8 cellular contexts compared by ENCODE assay signal in genomic region chr15:74937602-74938371, GRCh38. TPM values are rescaled to one million over a fixed set of nuclear protein-coding genes. Genes with fewer than 3 reads are reported as not detected.
DNase-seq lines count a peak whose midpoint lies in the region; ATAC-seq and TF ChIP-seq lines count a peak whose summit lies in the region.

COX5A (minus strand) TSS chr15:74938073; CDS start chr15:74938014, 59 bp downstream.

- no peaks in the 10 kb centered on the region for H3K27me3 ChIP-seq in right lobe of liver

- H3K4me1 ChIP-seq in right lobe of liver, result peaks cover 0 to 30% (median 10%) of the 10 kb centered on the region in 4 donors

- intact Hi-C loops in right lobe of liver (cut with DNase I), result no loop called here

- no peak for TF ChIP-seq CTCF in right lobe of liver (IDR thresholded peaks at IDR 0.05)

- 0% methylated on average over 26 of the region's 84 CpGs for WGBS in right lobe of liver (ENCODE audit: insufficient coverage, low coverage, low lambda C conversion rate, missing lambda C conversion rate)

- peak within 1 kb of the TSS; percentile 84 to 95 (median 95) for H3K27ac ChIP-seq in right lobe of liver

- peak; percentile 96 for TF ChIP-seq POLR2A in right lobe of liver (IDR thresholded peaks at IDR 0.05)

- ATAC-seq in GM19438 (IDR thresholded peaks at IDR 0.05; ENCODE audit: low read depth, unreplicated experiment), result peak; percentile 86
- peak; percentile 77 for ATAC-seq in HG03571 (IDR thresholded peaks at IDR 0.05; ENCODE audit: unreplicated experiment)
- ATAC-seq in right lobe of liver, result peak; percentile 94 to 98 (median 96)

- H3K4me3 ChIP-seq in right lobe of liver, result peak within 1 kb of the TSS; percentile 81 to 99 (median 99)

- DNase-seq in CD1c-positive myeloid dendritic cell (ENCODE audit: extremely low spot score) (peak; percentile 99), NCI-H748 treated with DMSO at 0.1 percent for 48 hours (lab: John Stamatoyannopoulos, UW) (peak; percentile 65), dermis blood vessel endothelial cell (peak; percentile 98), right lobe of liver (peak; percentile 94 to 95 (median 94))
- peak; percentile 88 to 92 for DNase-seq in activated CD4-positive, alpha-beta T cell treated with anti-CD3 and anti-CD28 coated beads, Interleukin-2, amount 50 U/mL, for 48 hours
- DNase-seq in stimulated activated CD4-positive, alpha-beta T cell treated with anti-CD3 and anti-CD28 coated beads, Interleukin-4, amount 100 ng/mL, for 24 hours, result peak; percentile 92

- no peaks in the 10 kb centered on the region for H3K36me3 ChIP-seq in right lobe of liver

- no peaks in the 10 kb centered on the region for H3K9me3 ChIP-seq in right lobe of liver

RNA-seq across cellular contexts. Expression of gene COX5A, which starts in this region (rescaled TPM):
- total RNA-seq in dermis blood vessel endothelial cell, result 47.5 and 79.2 TPM in 2 replicates
- total RNA-seq in right lobe of liver, result 100 to 1,000 TPM; 130 to 169 (median 141) TPM

Comparison
In these comparisons a context has a peak if more than half of its experiments do, and no peak if none do; other contexts are left out.
1. Peak in every context shown above with its lines: DNase-seq, ATAC-seq, H3K4me3 ChIP-seq and H3K27ac ChIP-seq.